In genomic region chr4:15423285-15423711, GRCh38 we compare ENCODE assay signal across 19 cellular contexts. TPM values are rescaled to one million over a fixed set of nuclear protein-coding genes. Genes with fewer than 3 reads are reported as not detected.
DNase-seq lines count a peak whose midpoint lies in the region; ATAC-seq and TF ChIP-seq lines count a peak whose summit lies in the region.
"Had no signal": no experiment of that assay in that cellular context is flagged by ENCODE, and none has a peak within 500 bp of the region (broad histone marks: within the 10 kb centered on the region; RNA-seq: fewer than 3 reads in every experiment).

No MANE protein-coding gene starts in this region.

- intact Hi-C loops in natural killer cell (cut with micrococcal nuclease): no loop called here

- no peak overlapping the region for H3K4me3 Mint-ChIP-seq in natural killer cell treated with Interleukin-12 subunit alpha and Interleukin-12 subunit beta and Interleukin-15 and Interleukin-18, amount 100 ng/mL, for 72 hours
- no peak overlapping the region for H3K4me3 Mint-ChIP-seq in natural killer cell
- no peak overlapping the region for H3K4me3 Mint-ChIP-seq in activated naive CD8-positive, alpha-beta T cell treated with anti-CD3 and anti-CD28 coated beads for 36 hours
- H3K4me3 Mint-ChIP-seq in stimulated activated naive CD8-positive, alpha-beta T cell treated with anti-CD3 and anti-CD28 coated beads, Interleukin-15, Interleukin-2, amounts not matched to agents 100 ng/mL and 50 ng/mL, for 24 hours: no peak overlapping the region
- H3K4me3 Mint-ChIP-seq: CD8-positive, alpha-beta T cell had no signal

- no peaks in the 10 kb centered on the region for H3K36me3 Mint-ChIP-seq in natural killer cell treated with Interleukin-12 subunit alpha and Interleukin-12 subunit beta and Interleukin-15 and Interleukin-18, amount 100 ng/mL, for 72 hours
- no peaks in the 10 kb centered on the region for H3K36me3 Mint-ChIP-seq in natural killer cell
- H3K36me3 Mint-ChIP-seq in activated naive CD8-positive, alpha-beta T cell treated with anti-CD3 and anti-CD28 coated beads for 36 hours: peaks cover 2% of the 10 kb centered on the region
- H3K36me3 Mint-ChIP-seq in stimulated activated naive CD8-positive, alpha-beta T cell treated with anti-CD3 and anti-CD28 coated beads, Interleukin-15, Interleukin-2, amounts not matched to agents 100 ng/mL and 50 ng/mL, for 24 hours (ENCODE audit: low read depth): no peaks in the 10 kb centered on the region
- H3K36me3 Mint-ChIP-seq: CD8-positive, alpha-beta T cell had no signal

- no peaks in the 10 kb centered on the region for H3K9me3 Mint-ChIP-seq in natural killer cell treated with Interleukin-12 subunit alpha and Interleukin-12 subunit beta and Interleukin-15 and Interleukin-18, amount 100 ng/mL, for 72 hours
- no peaks in the 10 kb centered on the region for H3K9me3 Mint-ChIP-seq in natural killer cell
- peaks cover 1% of the 10 kb centered on the region for H3K9me3 Mint-ChIP-seq in activated naive CD8-positive, alpha-beta T cell treated with anti-CD3 and anti-CD28 coated beads for 36 hours
- H3K9me3 Mint-ChIP-seq in stimulated activated naive CD8-positive, alpha-beta T cell treated with anti-CD3 and anti-CD28 coated beads, Interleukin-15, Interleukin-2, amounts not matched to agents 100 ng/mL and 50 ng/mL, for 24 hours: no peaks in the 10 kb centered on the region
- H3K9me3 Mint-ChIP-seq: CD8-positive, alpha-beta T cell had no signal

- no peak for TF ChIP-seq CTCF in natural killer cell (IDR thresholded peaks at IDR 0.05)

- peaks cover 13 to 21% of the 10 kb centered on the region in 2 donors for H3K4me1 Mint-ChIP-seq in natural killer cell treated with Interleukin-12 subunit alpha and Interleukin-12 subunit beta and Interleukin-15 and Interleukin-18, amount 100 ng/mL, for 72 hours (ENCODE audit: low read depth in 2 of 2)
- peaks cover 0 to 7% of the 10 kb centered on the region in 2 donors for H3K4me1 Mint-ChIP-seq in natural killer cell
- peaks cover 12% of the 10 kb centered on the region for H3K4me1 Mint-ChIP-seq in activated naive CD8-positive, alpha-beta T cell treated with anti-CD3 and anti-CD28 coated beads for 36 hours
- peaks cover 26% of the 10 kb centered on the region for H3K4me1 Mint-ChIP-seq in stimulated activated naive CD8-positive, alpha-beta T cell treated with anti-CD3 and anti-CD28 coated beads, Interleukin-15, Interleukin-2, amounts not matched to agents 100 ng/mL and 50 ng/mL, for 24 hours (ENCODE audit: low read depth)

- H3K27me3 Mint-ChIP-seq in natural killer cell treated with Interleukin-12 subunit alpha and Interleukin-12 subunit beta and Interleukin-15 and Interleukin-18, amount 100 ng/mL, for 72 hours: peaks cover 0 to 9% of the 10 kb centered on the region in 2 donors
- peaks cover 0 to 12% of the 10 kb centered on the region in 2 donors for H3K27me3 Mint-ChIP-seq in natural killer cell (ENCODE audit: low read depth in 2 of 2)
- H3K27me3 Mint-ChIP-seq in activated naive CD8-positive, alpha-beta T cell treated with anti-CD3 and anti-CD28 coated beads for 36 hours: no peaks in the 10 kb centered on the region
- no peaks in the 10 kb centered on the region for H3K27me3 Mint-ChIP-seq in stimulated activated naive CD8-positive, alpha-beta T cell treated with anti-CD3 and anti-CD28 coated beads, Interleukin-15, Interleukin-2, amounts not matched to agents 100 ng/mL and 50 ng/mL, for 24 hours

- H3K27ac Mint-ChIP-seq in natural killer cell treated with Interleukin-12 subunit alpha and Interleukin-12 subunit beta and Interleukin-15 and Interleukin-18, amount 100 ng/mL, for 72 hours: peak overlapping the region; percentile 26 to 29
- no peak overlapping the region for H3K27ac Mint-ChIP-seq in natural killer cell
- H3K27ac Mint-ChIP-seq in activated naive CD8-positive, alpha-beta T cell treated with anti-CD3 and anti-CD28 coated beads for 36 hours: peak overlapping the region; percentile 26
- peak overlapping the region; percentile 54 for H3K27ac Mint-ChIP-seq in stimulated activated naive CD8-positive, alpha-beta T cell treated with anti-CD3 and anti-CD28 coated beads, Interleukin-15, Interleukin-2, amounts not matched to agents 100 ng/mL and 50 ng/mL, for 24 hours
- H3K27ac Mint-ChIP-seq: CD8-positive, alpha-beta T cell had no signal

- DNase-seq in natural killer cell treated with Interleukin-12 subunit alpha and Interleukin-12 subunit beta and Interleukin-15 and Interleukin-18, amount 100 ng/mL, for 72 hours (ENCODE audit: low spot score): no peak
- no peak for DNase-seq in natural killer cell
- no peak for DNase-seq in activated naive CD8-positive, alpha-beta T cell treated with anti-CD3 and anti-CD28 coated beads for 36 hours
- DNase-seq in SW 1271 (lab: John Stamatoyannopoulos, UW): no peak
- no peak for DNase-seq in iPS-NIHi7 (ENCODE audit: extremely low spot score)
- DNase-seq: BE2C; CD8-positive, alpha-beta T cell; DND-41; GDM1; MG63; NCI-H1092 treated with DMSO at 0.1 percent for 48 hours; NCI-H1694; NCI-H2107; NCI-H226; NCI-H526 treated with DMSO at 0.1 percent for 48 hours; PC-9 had no signal

- ATAC-seq in natural killer cell treated with Interleukin-12 subunit alpha and Interleukin-12 subunit beta and Interleukin-15 and Interleukin-18, amount 100 ng/mL, for 72 hours: peak; percentile 69
- ATAC-seq in natural killer cell (no peak), HG03439 (IDR thresholded peaks at IDR 0.05; ENCODE audit: unreplicated experiment) (peak; percentile 53)
- ATAC-seq: CD8-positive, alpha-beta T cell had no signal

RNA-seq across cellular contexts. Expression of gene C1QTNF7, which starts 4.5 kb away (rescaled TPM):
- total RNA-seq in natural killer cell treated with Interleukin-12 subunit alpha and Interleukin-12 subunit beta and Interleukin-15 and Interleukin-18, amount 100 ng/mL, for 72 hours: not detected
- not detected for total RNA-seq in natural killer cell
- not detected for total RNA-seq in activated naive CD8-positive, alpha-beta T cell treated with anti-CD3 and anti-CD28 coated beads for 36 hours
- total RNA-seq: CD8-positive, alpha-beta T cell; H4; PC-9 had no signal

RNA-seq across cellular contexts. Expression of gene CC2D2A, which starts 46.4 kb away (rescaled TPM):
- not detected for total RNA-seq in natural killer cell treated with Interleukin-12 subunit alpha and Interleukin-12 subunit beta and Interleukin-15 and Interleukin-18, amount 100 ng/mL, for 72 hours
- 1 to 10 TPM in 1 of 3 donors, under 1 TPM in 2; 0.78 to 1.6 (median 0.83) TPM for total RNA-seq in natural killer cell
- total RNA-seq in activated naive CD8-positive, alpha-beta T cell treated with anti-CD3 and anti-CD28 coated beads for 36 hours: not detected
- total RNA-seq: CD8-positive, alpha-beta T cell had no signal

Comparison
In these comparisons a context has a peak if more than half of its experiments do, and no peak if none do; other contexts are left out.
1. ATAC-seq: peak in natural killer cell treated with Interleukin-12 subunit alpha and Interleukin-12 subunit beta and Interleukin-15 and Interleukin-18, amount 100 ng/mL, for 72 hours (2 of 2) and HG03439 (single experiment); none in natural killer cell (0 of 3).
2. H3K27ac Mint-ChIP-seq: peak in natural killer cell treated with Interleukin-12 subunit alpha and Interleukin-12 subunit beta and Interleukin-15 and Interleukin-18, amount 100 ng/mL, for 72 hours (2 of 2), activated naive CD8-positive, alpha-beta T cell treated with anti-CD3 and anti-CD28 coated beads for 36 hours (single experiment) and stimulated activated naive CD8-positive, alpha-beta T cell treated with anti-CD3 and anti-CD28 coated beads, Interleukin-15, Interleukin-2, amounts not matched to agents 100 ng/mL and 50 ng/mL, for 24 hours (single experiment); none in natural killer cell (0 of 2).